14 cellular contexts compared by ENCODE assay signal in genomic region chr11:71373791-71374454, GRCh38.
DNase-seq lines count a peak whose midpoint lies in the region; ATAC-seq and TF ChIP-seq lines count a peak whose summit lies in the region.
"Had no signal": no experiment of that assay in that cellular context is flagged by ENCODE, and none has a peak within 500 bp of the region (broad histone marks: within the 10 kb centered on the region; RNA-seq: fewer than 3 reads in every experiment).

No MANE protein-coding gene starts in this region.

- CTCF ChIA-PET in A673 (lab: Charles Lee) = no interaction called here

- H3K4me3 Mint-ChIP-seq in memory B cell = peak overlapping the region; percentile 60
- H3K4me3 Mint-ChIP-seq: activated CD4-positive, alpha-beta T cell treated with anti-CD3 and anti-CD28 coated beads, Interleukin-2, amount 10 ng/mL, durations not matched to agents 7 days and 5 days; CD4-positive, CD25-positive, alpha-beta regulatory T cell had no signal

- intact Hi-C loops in posterior vena cava (cut with DNase I) (loop anchor here in 1 of 2 donors (10.0 kb wide), 1 partner anchor 759 kb away; no protein-coding TSS in a partner anchor), A673 (cut with micrococcal nuclease; ENCODE audit: unreplicated experiment) (no loop called here)

- H3K9me3 Mint-ChIP-seq in memory B cell = peaks cover 6% of the 10 kb centered on the region
- H3K9me3 Mint-ChIP-seq: activated CD4-positive, alpha-beta T cell treated with anti-CD3 and anti-CD28 coated beads, Interleukin-2, amount 10 ng/mL, durations not matched to agents 7 days and 5 days had no signal

- no peak overlapping the region for H3K27ac ChIP-seq in A673 (ENCODE audit: low read depth, low read length, poor library complexity, severe bottlenecking)
- H3K27ac ChIP-seq: suprapubic skin had no signal

- no peaks in the 10 kb centered on the region for H3K27me3 ChIP-seq in A673 (replicated peaks; ENCODE audit: insufficient read depth, low read depth, low read length, poor library complexity)

- H3K27ac Mint-ChIP-seq in memory B cell = no peak overlapping the region
- H3K27ac Mint-ChIP-seq: activated CD4-positive, alpha-beta T cell treated with anti-CD3 and anti-CD28 coated beads, Interleukin-2, amount 10 ng/mL, durations not matched to agents 7 days and 5 days; CD4-positive, CD25-positive, alpha-beta regulatory T cell had no signal

- DNase-seq in memory B cell (ENCODE audit: low spot score in 2 of 2) (peak in 1 of 2 donors; percentile 34), posterior vena cava (ENCODE audit: low spot score) (no peak), A673 (ENCODE audit: low spot score) (no peak)
- no peak for DNase-seq in stimulated activated naive CD4-positive, alpha-beta T cell (lab: John Stamatoyannopoulos, UW)
- DNase-seq: activated CD4-positive, alpha-beta T cell treated with anti-CD3 and anti-CD28 coated beads, Interleukin-2, amount 10 ng/mL, durations not matched to agents 7 days and 5 days; CD4-positive, CD25-positive, alpha-beta regulatory T cell; dorsolateral prefrontal cortex; MG63; NCI-H345; small intestine had no signal

- no peaks in the 10 kb centered on the region for H3K9me3 ChIP-seq in A673 (ENCODE audit: low read depth, low read length, poor library complexity, severe bottlenecking)
- H3K9me3 ChIP-seq: MG63, suprapubic skin had no signal

- H3K4me3 ChIP-seq in A673 (ENCODE audit: low read depth, low read length, poor library complexity, severe bottlenecking) = no peak overlapping the region
- H3K4me3 ChIP-seq: dorsolateral prefrontal cortex, MG63, suprapubic skin had no signal

- no peak for TF ChIP-seq CTCF in A673 (conservative IDR thresholded peaks at IDR 0.05; ENCODE audit: low read depth, low read length)

- ATAC-seq in GM18520 (IDR thresholded peaks at IDR 0.05; ENCODE audit: unreplicated experiment) = peak; percentile 40
- peak; percentile 52 for ATAC-seq in GM21576 (IDR thresholded peaks at IDR 0.05; ENCODE audit: unreplicated experiment)
- ATAC-seq in HG03520 (IDR thresholded peaks at IDR 0.05; ENCODE audit: unreplicated experiment) = peak; percentile 54
- peak; percentile 97 for ATAC-seq in memory B cell (ENCODE audit: low read depth)

- no peaks in the 10 kb centered on the region for H3K4me1 ChIP-seq in A673 (ENCODE audit: insufficient read depth, low read length, poor library complexity, severe bottlenecking)
- H3K4me1 ChIP-seq: suprapubic skin had no signal

- peaks cover 8% of the 10 kb centered on the region for H3K27me3 Mint-ChIP-seq in memory B cell

- peaks cover 4% of the 10 kb centered on the region for H3K36me3 Mint-ChIP-seq in memory B cell

- H3K4me1 Mint-ChIP-seq in memory B cell = peaks cover 40% of the 10 kb centered on the region
- H3K4me1 Mint-ChIP-seq: activated CD4-positive, alpha-beta T cell treated with anti-CD3 and anti-CD28 coated beads, Interleukin-2, amount 10 ng/mL, durations not matched to agents 7 days and 5 days; CD4-positive, CD25-positive, alpha-beta regulatory T cell had no signal

- no TSS peak for BruUV-seq in A673 (replicated peaks; lab: Mats Ljungman, UMichigan)

- POLR2A ChIA-PET in A673 (lab: Charles Lee; ENCODE audit: low non-redundant PET) = no interaction called here

- no peaks in the 10 kb centered on the region for H3K36me3 ChIP-seq in A673 (ENCODE audit: insufficient read depth, low read length, poor library complexity, severe bottlenecking)
- H3K36me3 ChIP-seq: MG63, suprapubic skin had no signal

Comparison
In these comparisons a context has a peak if more than half of its experiments do, and no peak if none do; other contexts are left out.
1. ATAC-seq: peak in every context shown above with its lines; median percentile 97 in memory B cell; 54 in HG03520; 52 in GM21576; 40 in GM18520.